34 cellular contexts compared by ENCODE assay signal in the genomic region with DNA sequence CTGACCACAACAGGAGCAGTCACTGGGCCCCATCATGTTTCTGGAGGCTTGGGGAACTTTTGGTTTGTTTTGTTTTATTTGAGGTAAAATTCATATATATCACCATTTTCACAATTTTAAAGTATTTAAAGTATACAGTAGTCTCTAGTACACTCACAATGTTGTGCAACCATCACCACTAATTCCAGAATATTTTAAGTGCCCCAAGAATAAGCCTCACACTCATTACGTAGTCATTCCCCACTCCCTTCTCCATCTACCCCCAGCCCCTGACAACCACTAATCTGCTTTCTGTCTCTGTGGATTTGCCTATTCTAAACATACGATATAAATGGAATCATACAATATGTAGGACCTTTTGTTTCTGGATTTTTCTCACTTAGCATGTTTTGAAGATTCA.
"Had no signal": no experiment of that assay in that cellular context is flagged by ENCODE, and none has a peak within 500 bp of the region (broad histone marks: within the 10 kb centered on the region; RNA-seq: fewer than 3 reads in every experiment).

No MANE protein-coding gene starts in this region.

- H3K9me3 ChIP-seq: body of pancreas, esophagus squamous epithelium, gastrocnemius medialis, heart left ventricle had no signal

- H3K27ac Mint-ChIP-seq: activated CD4-positive, alpha-beta memory T cell treated with anti-CD3 and anti-CD28 coated beads, Interleukin-2, amount 10 ng/mL, durations not matched to agents 7 days and 5 days; activated CD4-positive, alpha-beta T cell treated with anti-CD3 and anti-CD28 coated beads, Interleukin-2, amount 10 ng/mL, durations not matched to agents 7 days and 5 days; activated naive CD8-positive, alpha-beta T cell; activated T-cell treated with anti-CD3 and anti-CD28 coated beads, Interleukin-2, amount 50 U/mL, for 24 hours; activated T-cell treated with anti-CD3 and anti-CD28 coated beads, Interleukin-2, amount 50 U/mL, for 72 hours; activated T-helper 17 cell treated with anti-CD3 and anti-CD28 coated beads, Interleukin-2, amount 50 U/mL, for 72 hours; T-helper 17 cell; T-helper 2 cell treated with Interferon-gamma antibody and Interleukin-4, amounts not matched to agents 5 μg/mL and 100 μg/mL, for 36 hours; WTC11 had no signal

- H3K4me3 Mint-ChIP-seq: activated CD4-positive, alpha-beta memory T cell treated with anti-CD3 and anti-CD28 coated beads, Interleukin-2, amount 10 ng/mL, durations not matched to agents 7 days and 5 days; activated CD4-positive, alpha-beta T cell treated with anti-CD3 and anti-CD28 coated beads, Interleukin-2, amount 10 ng/mL, durations not matched to agents 7 days and 5 days; activated naive CD8-positive, alpha-beta T cell; activated T-cell treated with anti-CD3 and anti-CD28 coated beads, Interleukin-2, amount 50 U/mL, for 24 hours; activated T-cell treated with anti-CD3 and anti-CD28 coated beads, Interleukin-2, amount 50 U/mL, for 72 hours; activated T-helper 17 cell treated with anti-CD3 and anti-CD28 coated beads, Interleukin-2, amount 50 U/mL, for 72 hours; T-helper 17 cell; T-helper 2 cell treated with Interferon-gamma antibody and Interleukin-4, amounts not matched to agents 5 μg/mL and 100 μg/mL, for 36 hours; WTC11 had no signal

- H3K4me1 ChIP-seq: body of pancreas, esophagus squamous epithelium, gastrocnemius medialis, heart left ventricle had no signal

- H3K9me3 Mint-ChIP-seq: activated CD4-positive, alpha-beta memory T cell treated with anti-CD3 and anti-CD28 coated beads, Interleukin-2, amount 10 ng/mL, durations not matched to agents 7 days and 5 days; activated CD4-positive, alpha-beta T cell treated with anti-CD3 and anti-CD28 coated beads, Interleukin-2, amount 10 ng/mL, durations not matched to agents 7 days and 5 days; activated T-helper 17 cell treated with anti-CD3 and anti-CD28 coated beads, Interleukin-2, amount 50 U/mL, for 72 hours had no signal

- H3K27me3 ChIP-seq: body of pancreas, esophagus squamous epithelium, foreskin keratinocyte, gastrocnemius medialis, heart left ventricle had no signal

- H3K4me3 ChIP-seq: body of pancreas, esophagus squamous epithelium, gastrocnemius medialis, heart left ventricle had no signal

- H3K4me1 Mint-ChIP-seq: activated CD4-positive, alpha-beta memory T cell treated with anti-CD3 and anti-CD28 coated beads, Interleukin-2, amount 10 ng/mL, durations not matched to agents 7 days and 5 days; activated CD4-positive, alpha-beta T cell treated with anti-CD3 and anti-CD28 coated beads, Interleukin-2, amount 10 ng/mL, durations not matched to agents 7 days and 5 days; activated T-helper 17 cell treated with anti-CD3 and anti-CD28 coated beads, Interleukin-2, amount 50 U/mL, for 72 hours; T-helper 17 cell; WTC11 had no signal

- DNase-seq: activated CD4-positive, alpha-beta memory T cell treated with anti-CD3 and anti-CD28 coated beads, Interleukin-2, amount 10 ng/mL, durations not matched to agents 7 days and 5 days; activated CD4-positive, alpha-beta T cell treated with anti-CD3 and anti-CD28 coated beads for 1 hour; activated CD4-positive, alpha-beta T cell treated with anti-CD3 and anti-CD28 coated beads for 4 hours; activated CD4-positive, alpha-beta T cell treated with anti-CD3 and anti-CD28 coated beads, Interleukin-2, amount 10 ng/mL, durations not matched to agents 7 days and 5 days; activated CD4-positive, alpha-beta T cell treated with anti-CD3 and anti-CD28 coated beads, Interleukin-2, amount 50 U/mL, for 4 hours; activated CD8-positive, alpha-beta memory T cell treated with anti-CD3 and anti-CD28 coated beads, Interleukin-2, amount 50 U/mL, for 48 hours; activated effector memory CD4-positive, alpha-beta T cell treated with Interleukin-2 at 50 U/mL for 16 hours; activated gamma-delta T cell treated with Interleukin-2 at 50 U/mL for 16 hours; activated naive CD4-positive, alpha-beta T cell treated with anti-CD3 and anti-CD28 coated beads, Interleukin-2, amount 50 U/mL, for 16 hours; activated naive CD4-positive, alpha-beta T cell treated with Interleukin-2 at 50 U/mL for 16 hours; activated T-cell treated with anti-CD3 and anti-CD28 coated beads for 4 hours; activated T-cell treated with anti-CD3 and anti-CD28 coated beads, Interleukin-2, amount 50 U/mL, for 24 hours; activated T-cell treated with anti-CD3 and anti-CD28 coated beads, Interleukin-2, amount 50 U/mL, for 72 hours; amygdala; aorta; body of pancreas; caudate nucleus; cortex of kidney; dermis blood vessel endothelial cell; effector CD8-positive, alpha-beta T cell; esophagus squamous epithelium; foreskin keratinocyte; gastrocnemius medialis; glutamatergic neuron; heart left ventricle; hypothalamus; T-helper 17 cell; T1000 had no signal

- H3K27me3 Mint-ChIP-seq: activated CD4-positive, alpha-beta memory T cell treated with anti-CD3 and anti-CD28 coated beads, Interleukin-2, amount 10 ng/mL, durations not matched to agents 7 days and 5 days; activated CD4-positive, alpha-beta T cell treated with anti-CD3 and anti-CD28 coated beads, Interleukin-2, amount 10 ng/mL, durations not matched to agents 7 days and 5 days; activated naive CD8-positive, alpha-beta T cell; activated T-cell treated with anti-CD3 and anti-CD28 coated beads, Interleukin-2, amount 50 U/mL, for 24 hours; activated T-helper 17 cell treated with anti-CD3 and anti-CD28 coated beads, Interleukin-2, amount 50 U/mL, for 72 hours; T-helper 17 cell had no signal

- H3K27ac ChIP-seq: body of pancreas, epithelial cell of prostate, esophagus squamous epithelium, foreskin keratinocyte, gastrocnemius medialis, heart left ventricle, VCaP had no signal

- H3K36me3 ChIP-seq: gastrocnemius medialis had no signal
